ENCODE assay signal across 8 cellular contexts in genomic region chr1:16145988-16146887, GRCh38. TPM values are rescaled to one million over a fixed set of nuclear protein-coding genes. Genes with fewer than 3 reads are reported as not detected.
DNase-seq lines count a peak whose midpoint lies in the region; ATAC-seq and TF ChIP-seq lines count a peak whose summit lies in the region.

No MANE protein-coding gene starts in this region.

- H3K9me3 ChIP-seq in adipocyte (ENCODE audit: control insufficient read depth, low read length) (no peaks in the 10 kb centered on the region), right atrium auricular region (no peaks in the 10 kb centered on the region), skeletal muscle satellite cell (replicated peaks; ENCODE audit: low read length) (no peaks in the 10 kb centered on the region)

- ATAC-seq in HG03432 (IDR thresholded peaks at IDR 0.05; ENCODE audit: unreplicated experiment) (no peak), HG02763 (IDR thresholded peaks at IDR 0.05; ENCODE audit: unreplicated experiment) (no peak)

- H3K4me3 ChIP-seq in adipocyte (ENCODE audit: low read length), result peak overlapping the region; percentile 58
- peak overlapping the region; percentile 16 to 33 for H3K4me3 ChIP-seq in right atrium auricular region
- H3K4me3 ChIP-seq in skeletal muscle satellite cell (ENCODE audit: low read length), result peak overlapping the region; percentile 67

- H3K9ac ChIP-seq in adipocyte (ENCODE audit: low read length) (peak overlapping the region; percentile 82), skeletal muscle satellite cell (ENCODE audit: low read depth, low read length) (peak overlapping the region; percentile 92)

- DNase-seq in HEK293T (ENCODE audit: extremely low spot score), result peak; percentile 65
- DNase-seq in adipocyte (ENCODE audit: low read depth), result peak; percentile 93
- DNase-seq in right atrium auricular region (ENCODE audit: low spot score), result peak; percentile 89
- no peak for DNase-seq in NOMO-1 (lab: John Stamatoyannopoulos, UW; ENCODE audit: unreplicated experiment in 2 of 2)
- DNase-seq in DMS153 treated with DMSO at 0.1 percent for 48 hours (lab: John Stamatoyannopoulos, UW; ENCODE audit: unreplicated experiment), result no peak

- CTCF ChIA-PET in HEK293T (lab: Yijun Ruan, JAX), result interaction anchor here (0.7 to 0.8 kb wide), 2 partner anchors 10 to 64 kb away, joined by 3 read pairs; partner anchors contain the start of gene EPHA2

- peak overlapping the region; percentile 90 to 91 for H3K27ac ChIP-seq in right atrium auricular region

- TF ChIP-seq CTCF in right atrium auricular region (IDR thresholded peaks at IDR 0.05), result no peak

- POLR2A ChIA-PET in HEK293T (lab: Yijun Ruan, JAX), result no interaction called here

- H3K27me3 ChIP-seq in adipocyte (replicated peaks; ENCODE audit: control insufficient read depth, insufficient read depth, low read length), result no peaks in the 10 kb centered on the region
- no peaks in the 10 kb centered on the region for H3K27me3 ChIP-seq in right atrium auricular region
- no peaks in the 10 kb centered on the region for H3K27me3 ChIP-seq in skeletal muscle satellite cell (ENCODE audit: control insufficient read depth, insufficient read depth, low read length)

- H3K4me2 ChIP-seq in skeletal muscle satellite cell (ENCODE audit: low read length), result peak overlapping the region; percentile 94

- H3K36me3 ChIP-seq in adipocyte (ENCODE audit: control insufficient read depth, insufficient read depth, low read length, severe bottlenecking) (no peaks in the 10 kb centered on the region), right atrium auricular region (peaks cover 35% of the 10 kb centered on the region), skeletal muscle satellite cell (ENCODE audit: insufficient read depth, low read length) (peaks cover 84% of the 10 kb centered on the region)

- H3K4me1 ChIP-seq in adipocyte (ENCODE audit: control insufficient read depth, insufficient read depth, low read length) (peaks cover 34% of the 10 kb centered on the region), right atrium auricular region (peaks cover 0 to 94% of the 10 kb centered on the region in 2 donors), skeletal muscle satellite cell (ENCODE audit: control insufficient read depth, insufficient read depth, low read length) (peaks cover 81% of the 10 kb centered on the region)

TF ChIP-seq in HEK293T, 16 proteins besides CTCF, POLR2A, EP300 and RAD21:
- TF ChIP-seq L3MBTL2 (conservative IDR thresholded peaks at IDR 0.05) (no peak), LEF1 (IDR thresholded peaks at IDR 0.05; ENCODE audit: borderline replicate concordance) (no peak), ELF4 (IDR thresholded peaks at IDR 0.05) (no peak), TARDBP (IDR thresholded peaks at IDR 0.05) (no peak), NFRKB (IDR thresholded peaks at IDR 0.05) (no peak), SUZ12 (IDR thresholded peaks at IDR 0.05) (no peak), SP1 (IDR thresholded peaks at IDR 0.05) (no peak), PKNOX1 (IDR thresholded peaks at IDR 0.05) (no peak), HDGF (IDR thresholded peaks at IDR 0.05; ENCODE audit: borderline replicate concordance) (no peak), ZNF384 (IDR thresholded peaks at IDR 0.05) (no peak), FOXK2 (IDR thresholded peaks at IDR 0.05) (no peak), BHLHE40 (IDR thresholded peaks at IDR 0.05; ENCODE audit: borderline replicate concordance) (no peak), FOXA1 (IDR thresholded peaks at IDR 0.05) (no peak)

RNA-seq across cellular contexts. Expression of gene EPHA2, which starts 9.6 kb away (rescaled TPM):
- total RNA-seq in right atrium auricular region, result 10 to 100 TPM; 17.5 to 43.5 TPM
- 8.3 and 8.4 TPM in 2 replicates for total RNA-seq in skeletal muscle satellite cell (2012; rRNA removed)

Comparison
In these comparisons a context has a peak if more than half of its experiments do, and no peak if none do; other contexts are left out.
1. DNase-seq: peak in HEK293T (single experiment), adipocyte (single experiment) and right atrium auricular region (single experiment); none in NOMO-1 (0 of 2) and DMS153 treated with DMSO at 0.1 percent for 48 hours (single experiment).
2. Peak in every context shown above with its lines, with median percentiles within 50 percentile points of each other: H3K4me3 ChIP-seq.